Comparison of ENCODE assay signal across 8 cellular contexts in genomic region chr10:43078986-43079273, GRCh38. TPM values are rescaled to one million over a fixed set of nuclear protein-coding genes. Genes with fewer than 3 reads are reported as not detected.
DNase-seq lines count a peak whose midpoint lies in the region; ATAC-seq and TF ChIP-seq lines count a peak whose summit lies in the region.

No MANE protein-coding gene starts in this region.

- H3K4me1 Mint-ChIP-seq in neural crest cell: peaks cover 3% of the 10 kb centered on the region

- peak; percentile 26 for DNase-seq in SKM-1 treated with dmso at 0.1 percent for 144 hours (lab: John Stamatoyannopoulos, UW; ENCODE audit: unreplicated experiment)
- DNase-seq in SKM-1 (lab: John Stamatoyannopoulos, UW; ENCODE audit: unreplicated experiment): no peak
- DNase-seq in NAMALWA (ENCODE audit: low spot score): peak; percentile 63
- peak; percentile 9 for DNase-seq in brain microvascular endothelial cell
- peak; percentile 50 for DNase-seq in neural crest cell (ENCODE audit: low read depth, low spot score)
- DNase-seq in NCI-H1417 (lab: John Stamatoyannopoulos, UW): no peak
- no peak for DNase-seq in aorta

- H3K4me3 Mint-ChIP-seq in neural crest cell: peak overlapping the region; percentile 68

- H3K36me3 Mint-ChIP-seq in neural crest cell (ENCODE audit: low read depth): no peaks in the 10 kb centered on the region

- peaks cover 69% of the 10 kb centered on the region for H3K27me3 Mint-ChIP-seq in neural crest cell (ENCODE audit: low read depth)

- H3K27ac Mint-ChIP-seq in neural crest cell (ENCODE audit: unreplicated experiment): no peak overlapping the region

- TF ChIP-seq CTCF in brain microvascular endothelial cell (IDR thresholded peaks at IDR 0.05; ENCODE audit: low read depth, low read length, missing control alignments) (peak; percentile 72), neural crest cell (conservative IDR thresholded peaks at IDR 0.05) (peak; percentile 60)

- H3K9me3 ChIP-seq in aorta (ENCODE audit: control insufficient read depth, low read length): no peaks in the 10 kb centered on the region

- ATAC-seq in HG03378 (IDR thresholded peaks at IDR 0.05; ENCODE audit: unreplicated experiment) (no peak), aorta (ENCODE audit: low FRiP score) (no peak)

- in situ Hi-C loops in brain microvascular endothelial cell (cut with HindIII; ENCODE audit: low pct_ligation_motif_present, low sequenced_read_pairs): no loop called here

- H3K9me3 Mint-ChIP-seq in neural crest cell: no peaks in the 10 kb centered on the region

- intact Hi-C loops in aorta (cut with DNase I): no loop called here

- H3K4me3 ChIP-seq in brain microvascular endothelial cell (ENCODE audit: low read depth, low read length): no peak overlapping the region
- H3K4me3 ChIP-seq in aorta (ENCODE audit: low read length in 2 of 2): no peak overlapping the region

- H3K27ac ChIP-seq in brain microvascular endothelial cell (no peak overlapping the region), aorta (ENCODE audit: low read depth in 1 of 2, low read length in 2 of 2) (no peak overlapping the region)

- H3K4me1 ChIP-seq in aorta (ENCODE audit: control insufficient read depth in 1 of 2, insufficient read depth in 2 of 2, low read length in 2 of 2): no peaks in the 10 kb centered on the region

- peaks cover 37% of the 10 kb centered on the region for H3K27me3 ChIP-seq in brain microvascular endothelial cell (replicated peaks)
- H3K27me3 ChIP-seq in aorta (ENCODE audit: control insufficient read depth in 1 of 2, insufficient read depth in 2 of 2, low read length in 1 of 2): no peaks in the 10 kb centered on the region

- H3K36me3 ChIP-seq in brain microvascular endothelial cell (replicated peaks) (no peaks in the 10 kb centered on the region), aorta (ENCODE audit: control insufficient read depth in 1 of 2, insufficient read depth in 2 of 2, low read length in 1 of 2) (no peaks in the 10 kb centered on the region)

- 13 to 31% methylated on average over 10 of the region's 10 CpGs for WGBS in aorta, 2 donors

RNA-seq across cellular contexts. Expression of gene RET, which starts 2.1 kb away (rescaled TPM):
- 1.6 and 2.5 TPM in 2 replicates for total RNA-seq in neural crest cell
- 1 to 10 TPM in 1 of 2 donors, under 1 TPM in 1; 0.29 to 2.5 TPM for total RNA-seq in aorta
- under 1 TPM in 1 of 2 donors, not detected in 1; 0.25 TPM for polyA plus RNA-seq in aorta

RNA-seq across cellular contexts. Expression of gene CSGALNACT2, which starts 59.3 kb away (rescaled TPM):
- 13.1 and 14.6 TPM in 2 replicates for total RNA-seq in neural crest cell
- 10 to 100 TPM; 32.7 to 35.8 TPM for total RNA-seq in aorta
- 10 to 100 TPM; 18.2 to 20.1 TPM for polyA plus RNA-seq in aorta

Comparison
In these comparisons a context has a peak if more than half of its experiments do, and no peak if none do; other contexts are left out.
1. DNase-seq: peak in SKM-1 treated with dmso at 0.1 percent for 144 hours (single experiment), NAMALWA (single experiment), brain microvascular endothelial cell (single experiment) and neural crest cell (single experiment); none in SKM-1 (single experiment), NCI-H1417 (0 of 3) and aorta (0 of 2).